8 cellular contexts compared by ENCODE assay signal in genomic region chr6:13813011-13813410, GRCh38. TPM values are rescaled to one million over a fixed set of nuclear protein-coding genes. Genes with fewer than 3 reads are reported as not detected.
DNase-seq lines count a peak whose midpoint lies in the region; ATAC-seq, FAIRE-seq and TF ChIP-seq lines count a peak whose summit lies in the region.

No MANE protein-coding gene starts in this region.

- no peaks in the 10 kb centered on the region for H3K9me3 ChIP-seq in SK-N-MC (ENCODE audit: low read depth, low read length)
- H3K9me3 ChIP-seq in small intestine (ENCODE audit: control insufficient read depth, low read depth) = no peaks in the 10 kb centered on the region

- DNase-seq in DMS53 (lab: John Stamatoyannopoulos, UW) = peak; percentile 52
- DNase-seq in DMS53 treated with DMSO at 0.1 percent for 48 hours (lab: John Stamatoyannopoulos, UW; ENCODE audit: unreplicated experiment) = no peak
- no peak for DNase-seq in SK-N-MC (ENCODE audit: low read depth, low spot score)
- no peak for DNase-seq in fibroblast of the aortic adventitia (ENCODE audit: low read depth)
- DNase-seq in small intestine = peak; percentile 58
- DNase-seq in NCI-H1436 treated with DMSO at 0.1 percent for 48 hours (lab: John Stamatoyannopoulos, UW) = no peak
- DNase-seq in stimulated activated CD8-positive, alpha-beta memory T cell treated with anti-CD3 and anti-CD28 coated beads, Interleukin-4, amount 100 ng/mL, for 48 hours = no peak

- no peak for FAIRE-seq in small intestine (lab: Jason Lieb, UNC)

- no peak for ATAC-seq in HG02642 (IDR thresholded peaks at IDR 0.05; ENCODE audit: poor library complexity, unreplicated experiment)

- no peaks in the 10 kb centered on the region for H3K27me3 ChIP-seq in small intestine (ENCODE audit: control insufficient read depth in 2 of 2, insufficient read depth in 2 of 2, low read length in 2 of 2)

- H3K36me3 ChIP-seq in SK-N-MC (ENCODE audit: insufficient read depth, low read length) (peaks cover 25% of the 10 kb centered on the region), small intestine (ENCODE audit: control insufficient read depth in 2 of 2, insufficient read depth in 2 of 2, low read length in 2 of 2) (peaks cover 0 to 1% of the 10 kb centered on the region in 2 donors)

- H3K4me1 ChIP-seq in small intestine (ENCODE audit: control insufficient read depth in 2 of 2, insufficient read depth in 1 of 2, low read depth in 1 of 2, low read length in 1 of 2) = peaks cover 8 to 12% of the 10 kb centered on the region in 2 donors

- H3K4me3 ChIP-seq in SK-N-MC = peak overlapping the region; percentile 97
- peak overlapping the region; percentile 77 for H3K4me3 ChIP-seq in fibroblast of the aortic adventitia (ENCODE audit: low read depth, low read length)
- peak overlapping the region in 1 of 2 donors; percentile 81 for H3K4me3 ChIP-seq in small intestine (ENCODE audit: low read depth in 1 of 2, low read length in 2 of 2)

- no peak for TF ChIP-seq CTCF in fibroblast of the aortic adventitia (IDR thresholded peaks at IDR 0.05; ENCODE audit: insufficient read depth, low read length)

- peak overlapping the region; percentile 87 for H3K9ac ChIP-seq in SK-N-MC (ENCODE audit: insufficient read length)

- H3K27ac ChIP-seq in SK-N-MC = no peak overlapping the region
- peak overlapping the region; percentile 74 for H3K27ac ChIP-seq in small intestine (ENCODE audit: low read depth in 1 of 2, low read length in 1 of 2)

- WGBS in small intestine, 3 donors = 25 to 44% (median 28%) methylated on average over 7 of the region's 7 CpGs

RNA-seq across cellular contexts. Expression of gene MCUR1, which starts 1.3 kb away (rescaled TPM):
- 7.8 and 12.9 TPM in 2 replicates for total RNA-seq in fibroblast of the aortic adventitia (ENCODE audit: low replicate concordance)
- polyA plus RNA-seq in small intestine = 10 to 100 TPM; 15.6 to 83.2 (median 67.8) TPM

Comparison
In these comparisons a context has a peak if more than half of its experiments do, and no peak if none do; other contexts are left out.
1. DNase-seq: peak in DMS53 (single experiment) and small intestine (single experiment); none in DMS53 treated with DMSO at 0.1 percent for 48 hours (single experiment), SK-N-MC (single experiment), fibroblast of the aortic adventitia (single experiment), NCI-H1436 treated with DMSO at 0.1 percent for 48 hours (single experiment) and stimulated activated CD8-positive, alpha-beta memory T cell treated with anti-CD3 and anti-CD28 coated beads, Interleukin-4, amount 100 ng/mL, for 48 hours (single experiment).